ENCODE assay signal across 2 cellular contexts in the genomic region with DNA sequence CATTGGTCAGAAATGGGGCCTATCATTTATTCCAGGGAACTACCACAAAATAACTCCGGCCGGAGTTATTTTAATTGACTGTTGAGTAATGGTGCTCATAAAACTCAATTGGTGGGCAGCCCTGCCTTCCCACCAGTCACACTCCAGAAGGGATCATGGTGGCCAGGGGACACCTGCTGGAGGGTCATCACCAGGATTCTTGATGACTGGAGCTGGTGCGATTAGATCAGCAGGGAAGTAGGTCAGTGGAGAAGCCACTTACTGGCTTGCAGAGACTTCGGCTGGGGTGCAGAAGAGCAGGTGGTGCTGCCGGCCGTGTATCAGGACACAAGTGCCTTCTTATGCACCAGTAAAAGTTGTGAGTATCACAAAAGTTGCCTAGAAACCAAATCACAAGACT.
TF ChIP-seq lines count a peak whose summit lies in the region.

No MANE protein-coding gene starts in this region.

TF ChIP-seq in HEK293, 187 proteins besides CTCF, POLR2A, EP300 and RAD21 (continued from another document):
- TF ChIP-seq, protein P1, sequence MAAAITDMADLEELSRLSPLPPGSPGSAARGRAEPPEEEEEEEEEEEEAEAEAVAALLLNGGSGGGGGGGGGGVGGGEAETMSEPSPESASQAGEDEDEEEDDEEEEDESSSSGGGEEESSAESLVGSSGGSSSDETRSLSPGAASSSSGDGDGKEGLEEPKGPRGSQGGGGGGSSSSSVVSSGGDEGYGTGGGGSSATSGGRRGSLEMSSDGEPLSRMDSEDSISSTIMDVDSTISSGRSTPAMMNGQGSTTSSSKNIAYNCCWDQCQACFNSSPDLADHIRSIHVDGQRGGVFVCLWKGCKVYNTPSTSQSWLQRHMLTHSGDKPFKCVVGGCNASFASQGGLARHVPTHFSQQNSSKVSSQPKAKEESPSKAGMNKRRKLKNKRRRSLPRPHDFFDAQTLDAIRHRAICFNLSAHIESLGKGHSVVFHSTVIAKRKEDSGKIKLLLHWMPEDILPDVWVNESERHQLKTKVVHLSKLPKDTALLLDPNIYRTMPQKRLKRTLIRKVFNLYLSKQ (tag by site-specific recombination; IDR thresholded peaks at IDR 0.05; ENCODE audit: borderline replicate concordance): no peak
- no peak for TF ChIP-seq ZNF157 (tag by site-specific recombination; IDR thresholded peaks at IDR 0.05)
- TF ChIP-seq ZIC2 (tag by site-specific recombination; IDR thresholded peaks at IDR 0.05): peak; percentile 35; the same call in 1 of the 2 replicates
- TF ChIP-seq GLI4 (tag by site-specific recombination; IDR thresholded peaks at IDR 0.05): no peak
- TF ChIP-seq KLF16 (tag by site-specific recombination; IDR thresholded peaks at IDR 0.05): no peak
- TF ChIP-seq ZNF521 (tag by site-specific recombination; IDR thresholded peaks at IDR 0.05): no peak

TF ChIP-seq in GM12878, 131 proteins besides CTCF, POLR2A, EP300 and RAD21 (continued from another document):
- TF ChIP-seq, protein P2, sequence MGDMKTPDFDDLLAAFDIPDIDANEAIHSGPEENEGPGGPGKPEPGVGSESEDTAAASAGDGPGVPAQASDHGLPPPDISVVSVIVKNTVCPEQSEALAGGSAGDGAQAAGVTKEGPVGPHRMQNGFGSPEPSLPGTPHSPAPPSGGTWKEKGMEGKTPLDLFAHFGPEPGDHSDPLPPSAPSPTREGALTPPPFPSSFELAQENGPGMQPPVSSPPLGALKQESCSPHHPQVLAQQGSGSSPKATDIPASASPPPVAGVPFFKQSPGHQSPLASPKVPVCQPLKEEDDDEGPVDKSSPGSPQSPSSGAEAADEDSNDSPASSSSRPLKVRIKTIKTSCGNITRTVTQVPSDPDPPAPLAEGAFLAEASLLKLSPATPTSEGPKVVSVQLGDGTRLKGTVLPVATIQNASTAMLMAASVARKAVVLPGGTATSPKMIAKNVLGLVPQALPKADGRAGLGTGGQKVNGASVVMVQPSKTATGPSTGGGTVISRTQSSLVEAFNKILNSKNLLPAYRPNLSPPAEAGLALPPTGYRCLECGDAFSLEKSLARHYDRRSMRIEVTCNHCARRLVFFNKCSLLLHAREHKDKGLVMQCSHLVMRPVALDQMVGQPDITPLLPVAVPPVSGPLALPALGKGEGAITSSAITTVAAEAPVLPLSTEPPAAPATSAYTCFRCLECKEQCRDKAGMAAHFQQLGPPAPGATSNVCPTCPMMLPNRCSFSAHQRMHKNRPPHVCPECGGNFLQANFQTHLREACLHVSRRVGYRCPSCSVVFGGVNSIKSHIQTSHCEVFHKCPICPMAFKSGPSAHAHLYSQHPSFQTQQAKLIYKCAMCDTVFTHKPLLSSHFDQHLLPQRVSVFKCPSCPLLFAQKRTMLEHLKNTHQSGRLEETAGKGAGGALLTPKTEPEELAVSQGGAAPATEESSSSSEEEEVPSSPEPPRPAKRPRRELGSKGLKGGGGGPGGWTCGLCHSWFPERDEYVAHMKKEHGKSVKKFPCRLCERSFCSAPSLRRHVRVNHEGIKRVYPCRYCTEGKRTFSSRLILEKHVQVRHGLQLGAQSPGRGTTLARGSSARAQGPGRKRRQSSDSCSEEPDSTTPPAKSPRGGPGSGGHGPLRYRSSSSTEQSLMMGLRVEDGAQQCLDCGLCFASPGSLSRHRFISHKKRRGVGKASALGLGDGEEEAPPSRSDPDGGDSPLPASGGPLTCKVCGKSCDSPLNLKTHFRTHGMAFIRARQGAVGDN (IDR thresholded peaks at IDR 0.05): no peak
- TF ChIP-seq, protein P3, sequence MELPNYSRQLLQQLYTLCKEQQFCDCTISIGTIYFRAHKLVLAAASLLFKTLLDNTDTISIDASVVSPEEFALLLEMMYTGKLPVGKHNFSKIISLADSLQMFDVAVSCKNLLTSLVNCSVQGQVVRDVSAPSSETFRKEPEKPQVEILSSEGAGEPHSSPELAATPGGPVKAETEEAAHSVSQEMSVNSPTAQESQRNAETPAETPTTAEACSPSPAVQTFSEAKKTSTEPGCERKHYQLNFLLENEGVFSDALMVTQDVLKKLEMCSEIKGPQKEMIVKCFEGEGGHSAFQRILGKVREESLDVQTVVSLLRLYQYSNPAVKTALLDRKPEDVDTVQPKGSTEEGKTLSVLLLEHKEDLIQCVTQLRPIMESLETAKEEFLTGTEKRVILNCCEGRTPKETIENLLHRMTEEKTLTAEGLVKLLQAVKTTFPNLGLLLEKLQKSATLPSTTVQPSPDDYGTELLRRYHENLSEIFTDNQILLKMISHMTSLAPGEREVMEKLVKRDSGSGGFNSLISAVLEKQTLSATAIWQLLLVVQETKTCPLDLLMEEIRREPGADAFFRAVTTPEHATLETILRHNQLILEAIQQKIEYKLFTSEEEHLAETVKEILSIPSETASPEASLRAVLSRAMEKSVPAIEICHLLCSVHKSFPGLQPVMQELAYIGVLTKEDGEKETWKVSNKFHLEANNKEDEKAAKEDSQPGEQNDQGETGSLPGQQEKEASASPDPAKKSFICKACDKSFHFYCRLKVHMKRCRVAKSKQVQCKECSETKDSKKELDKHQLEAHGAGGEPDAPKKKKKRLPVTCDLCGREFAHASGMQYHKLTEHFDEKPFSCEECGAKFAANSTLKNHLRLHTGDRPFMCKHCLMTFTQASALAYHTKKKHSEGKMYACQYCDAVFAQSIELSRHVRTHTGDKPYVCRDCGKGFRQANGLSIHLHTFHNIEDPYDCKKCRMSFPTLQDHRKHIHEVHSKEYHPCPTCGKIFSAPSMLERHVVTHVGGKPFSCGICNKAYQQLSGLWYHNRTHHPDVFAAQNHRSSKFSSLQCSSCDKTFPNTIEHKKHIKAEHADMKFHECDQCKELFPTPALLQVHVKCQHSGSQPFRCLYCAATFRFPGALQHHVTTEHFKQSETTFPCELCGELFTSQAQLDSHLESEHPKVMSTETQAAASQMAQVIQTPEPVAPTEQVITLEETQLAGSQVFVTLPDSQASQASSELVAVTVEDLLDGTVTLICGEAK (IDR thresholded peaks at IDR 0.05; ENCODE audit: borderline replicate concordance): no peak
- TF ChIP-seq NFIC (IDR thresholded peaks at IDR 0.05; ENCODE audit: low read depth, low read length): no peak
